ENCODE assay signal across 11 cellular contexts in the genomic region with DNA sequence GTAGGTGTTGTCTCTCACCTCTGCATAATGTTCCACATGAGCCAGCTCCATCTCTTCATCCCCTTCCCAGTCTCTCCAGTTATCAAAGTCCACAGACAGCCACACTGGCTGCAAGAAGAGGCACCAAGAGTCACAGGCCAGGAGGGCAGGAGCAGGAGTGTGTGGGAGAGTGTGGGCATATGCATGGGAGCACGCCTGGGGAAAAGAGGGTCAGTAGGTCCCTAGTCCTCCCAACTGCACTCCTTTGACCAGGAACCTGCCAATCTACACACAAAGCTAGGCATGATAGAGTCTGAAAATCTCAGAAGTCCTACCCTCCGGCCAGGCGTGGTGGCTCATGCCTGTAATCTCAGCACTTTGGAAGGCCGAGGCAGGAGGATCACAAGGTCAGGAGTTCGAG. TPM values are rescaled to one million over a fixed set of nuclear protein-coding genes. Genes with fewer than 3 reads are reported as not detected.
"Had no signal": no experiment of that assay in that cellular context is flagged by ENCODE, and none has a peak within 500 bp of the region (broad histone marks: within the 10 kb centered on the region; RNA-seq: fewer than 3 reads in every experiment).

No MANE protein-coding gene starts in this region.

- H3K9ac ChIP-seq: GM23248, KMS-11 had no signal

- DNase-seq: GM23248, GOT3, H7, HFFc6, KBM-7 had no signal

- H3K9me3 ChIP-seq: HAP-1 had no signal

- H3K4me3 ChIP-seq: GM23248, HAP-1 had no signal

- H3K27me3 Mint-ChIP-seq: IgD-negative memory B cell had no signal

- H3K27ac Mint-ChIP-seq: HFFc6, IgD-negative memory B cell had no signal

- H2AFZ ChIP-seq: GM23248 had no signal

- H3K36me3 Mint-ChIP-seq: IgD-negative memory B cell had no signal

- H3K27ac ChIP-seq: GM23248, HL-60, KMS-11 had no signal

- ATAC-seq: HCT116 had no signal

- H3K4me3 Mint-ChIP-seq: HFFc6, IgD-negative memory B cell had no signal

- H3K9me3 Mint-ChIP-seq: HFFc6, IgD-negative memory B cell had no signal

- H3K4me2 ChIP-seq: KMS-11 had no signal

- H3K36me3 ChIP-seq: HAP-1 had no signal

- H3K4me1 ChIP-seq: HAP-1 had no signal

RNA-seq across cellular contexts. Expression of a gene that starts 8.3 kb away (rescaled TPM):
- total RNA-seq: GM23248, HT1080 had no signal
